Comparison of ENCODE assay signal across 19 cellular contexts in genomic region chr6:102736941-102737368, GRCh38.
DNase-seq lines count a peak whose midpoint lies in the region; ATAC-seq and TF ChIP-seq lines count a peak whose summit lies in the region.
"Had no signal": no experiment of that assay in that cellular context is flagged by ENCODE, and none has a peak within 500 bp of the region (broad histone marks: within the 10 kb centered on the region; RNA-seq: fewer than 3 reads in every experiment).

No MANE protein-coding gene starts in this region.

- no peaks in the 10 kb centered on the region for H3K4me1 ChIP-seq in Peyer's patch

- DNase-seq in AG08396 (ENCODE audit: low spot score) (peak; percentile 29), NCI-H226 (peak; percentile 70), choroid plexus epithelial cell (ENCODE audit: low read depth) (peak; percentile 42), non-pigmented ciliary epithelial cell (ENCODE audit: low read depth) (peak; percentile 35), NCI-H748 (lab: John Stamatoyannopoulos, UW; ENCODE audit: unreplicated experiment) (no peak), DMS153 (lab: John Stamatoyannopoulos, UW) (no peak), Peyer's patch (no peak), Right ventricle myocardium superior (no peak)
- DNase-seq: activated CD4-positive, alpha-beta T cell treated with anti-CD3 and anti-CD28 coated beads, Interleukin-2, amount 50 U/mL, for 48 hours; activated T-cell treated with anti-CD3 and anti-CD28 coated beads, Interleukin-2, amount 50 U/mL, for 1 hour; AML-193; cerebellar nuclear complex; glutamatergic neuron; naive thymus-derived CD4-positive, alpha-beta T cell; NCI-H2029; stimulated activated CD4-positive, alpha-beta T cell treated with anti-CD3 and anti-CD28 coated beads, Interleukin-15, amount 100 ng/mL, for 24 hours; stimulated activated naive CD8-positive, alpha-beta T cell treated with anti-CD3 and anti-CD28 coated beads, Interleukin-15, amount 100 ng/mL, for 72 hours had no signal

- H3K4me3 ChIP-seq in choroid plexus epithelial cell (ENCODE audit: low read depth, low read length) (no peak overlapping the region), Peyer's patch (no peak overlapping the region)
- H3K4me3 ChIP-seq: lung had no signal

- TF ChIP-seq CTCF in choroid plexus epithelial cell (conservative IDR thresholded peaks at IDR 0.05; ENCODE audit: low read depth, low read length) (no peak), Peyer's patch (IDR thresholded peaks at IDR 0.05) (no peak)

- intact Hi-C loops in Right ventricle myocardium superior (cut with DNase I): no loop called here

- TF ChIP-seq POLR2A in Peyer's patch (IDR thresholded peaks at IDR 0.05): no peak

- H3K36me3 ChIP-seq in Peyer's patch: no peaks in the 10 kb centered on the region

- no peaks in the 10 kb centered on the region for H3K9me3 ChIP-seq in Peyer's patch

- H3K27me3 ChIP-seq in Peyer's patch: no peaks in the 10 kb centered on the region

- no peak for ATAC-seq in Right ventricle myocardium superior (ENCODE audit: poor library complexity)
- ATAC-seq: HepG2; naive thymus-derived CD4-positive, alpha-beta T cell; stimulated activated naive CD8-positive, alpha-beta T cell treated with anti-CD3 and anti-CD28 coated beads, Interleukin-15, amount 100 ng/mL, for 72 hours had no signal

- no peak overlapping the region for H3K27ac ChIP-seq in Peyer's patch

Comparison
In these comparisons a context has a peak if more than half of its experiments do, and no peak if none do; other contexts are left out.
1. DNase-seq: peak in AG08396 (single experiment), NCI-H226 (single experiment), choroid plexus epithelial cell (single experiment) and non-pigmented ciliary epithelial cell (single experiment); none in NCI-H748 (single experiment), DMS153 (single experiment), Peyer's patch (0 of 3) and Right ventricle myocardium superior (single experiment).